ENCODE assay signal across 8 cellular contexts in genomic region chr12:50763637-50764115, GRCh38. TPM values are rescaled to one million over a fixed set of nuclear protein-coding genes. Genes with fewer than 3 reads are reported as not detected.
DNase-seq lines count a peak whose midpoint lies in the region; ATAC-seq and TF ChIP-seq lines count a peak whose summit lies in the region.

Gene ATF1, plus strand, starts transcription at chr12:50764101. Its CDS starts 16,045 bp downstream, at chr12:50780146.

- peak within 1 kb of the TSS; percentile 93 for H3K4me3 ChIP-seq in kidney epithelial cell (ENCODE audit: low read depth, low read length)

- no peaks in the 10 kb centered on the region for H3K27me3 ChIP-seq in kidney epithelial cell (ENCODE audit: control insufficient read depth, insufficient read depth, low read length)

- ATAC-seq in GM18907 (IDR thresholded peaks at IDR 0.05; ENCODE audit: unreplicated experiment) (peak; percentile 76), HG03159 (IDR thresholded peaks at IDR 0.05; ENCODE audit: unreplicated experiment) (peak; percentile 74)
- ATAC-seq in activated CD4-positive, CD25-positive, alpha-beta regulatory T cell treated with anti-CD3 and anti-CD28 coated beads, Interleukin-2, amount 50 U/mL, for 24 hours, result peak; percentile 86 to 88

- H3K36me3 ChIP-seq in kidney epithelial cell (ENCODE audit: control insufficient read depth, insufficient read depth, low read length), result no peaks in the 10 kb centered on the region

- TF ChIP-seq CTCF in kidney epithelial cell (IDR thresholded peaks at IDR 0.05; ENCODE audit: insufficient read depth, low read length, poor library complexity, severe bottlenecking), result no peak

- DNase-seq in AG08395 (ENCODE audit: low spot score), result peak; percentile 95
- DNase-seq in NCI-H226, result peak; percentile 97
- DNase-seq in cerebellum (ENCODE audit: low spot score), result peak; percentile 93
- DNase-seq in kidney epithelial cell (ENCODE audit: low read depth), result peak; percentile 56
- DNase-seq in stimulated activated CD4-positive, alpha-beta T cell treated with anti-CD3 and anti-CD28 coated beads, Interleukin-15, amount 100 ng/mL, for 24 hours, result peak; percentile 92

RNA-seq across cellular contexts. Expression of gene ATF1, which starts in this region (rescaled TPM):
- total RNA-seq in cerebellum (21.0 TPM), kidney epithelial cell (17.3 and 20.0 TPM in 2 replicates)

Comparison
In these comparisons a context has a peak if more than half of its experiments do, and no peak if none do; other contexts are left out.
1. Peak in every context shown above with its lines: DNase-seq, ATAC-seq and H3K4me3 ChIP-seq.